Comparison of ENCODE assay signal across 20 cellular contexts in the genomic region with DNA sequence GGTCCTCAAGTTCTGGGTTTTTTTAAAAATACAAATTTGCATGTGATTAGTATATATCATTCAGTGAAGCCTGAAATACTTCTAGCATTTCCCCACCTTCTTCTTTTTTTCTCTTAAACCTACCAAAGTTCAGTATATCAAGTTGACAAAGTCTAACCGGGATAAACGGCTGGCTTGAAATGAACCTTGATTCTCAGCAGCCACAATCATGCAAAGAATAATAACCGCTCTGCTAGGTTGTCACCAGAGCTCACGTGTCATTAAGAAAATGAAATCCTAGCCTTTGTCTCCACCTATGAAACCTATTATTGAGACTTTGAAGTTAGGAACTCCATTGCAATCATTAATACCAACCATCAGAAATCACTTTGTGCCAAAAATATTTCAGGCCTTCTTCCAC.
A peak's percentile ranks its signal among the peaks of the same experiment; 100 is the strongest.
DNase-seq lines count a peak whose midpoint lies in the region; ATAC-seq, FAIRE-seq and TF ChIP-seq lines count a peak whose summit lies in the region.
"Had no signal": no experiment of that assay in that cellular context is flagged by ENCODE, and none has a peak within 500 bp of the region (broad histone marks: within the 10 kb centered on the region; RNA-seq: fewer than 3 reads in every experiment).

No MANE protein-coding gene starts in this region.

- no peak for TF ChIP-seq RAD21 in GM12878 (IDR thresholded peaks at IDR 0.05; ENCODE audit: insufficient read depth, low read depth, low read length)

- SMC1A ChIA-PET in GM12878 (lab: Charles Lee; ENCODE audit: uncharacterized antibody, unreplicated experiment): interaction anchor here (1.4 kb wide), 2 partner anchors 11 to 33 kb away, joined by 3 to 4 read pairs; no protein-coding TSS in a partner anchor

- RAD21 ChIA-PET in GM12878 (lab: Charles Lee; ENCODE audit: unreplicated experiment): no interaction called here

- no peak for FAIRE-seq in GM12878 (lab: Jason Lieb, UNC)

- ATAC-seq in GM12878 (no peak), HG03175 (IDR thresholded peaks at IDR 0.05; ENCODE audit: unreplicated experiment) (no peak)
- ATAC-seq: HCT116 had no signal

- H3K27me3 ChIP-seq in GM12878 (replicated peaks in 1 of 2; ENCODE audit: control insufficient read depth in 2 of 2, insufficient read depth in 2 of 2, low read length in 1 of 2): no peaks in the 10 kb centered on the region
- no peaks in the 10 kb centered on the region for H3K27me3 ChIP-seq in osteoblast (ENCODE audit: insufficient read depth, low read length)
- H3K27me3 ChIP-seq: BLaER1 treated with 17β-estradiol and CSF1 and Interleukin-3, amounts not matched to agents 10 nM and 100 nM had no signal

- H2AFZ ChIP-seq in GM12878 (ENCODE audit: control insufficient read depth, low read depth, low read length) (peak overlapping the region; percentile 84), osteoblast (ENCODE audit: low read length) (no peak overlapping the region)

- no peaks in the 10 kb centered on the region for H3K36me3 ChIP-seq in GM12878 (ENCODE audit: control insufficient read depth in 2 of 2, insufficient read depth in 2 of 2, low read length in 1 of 2)
- H3K36me3 ChIP-seq in osteoblast (ENCODE audit: insufficient read depth, low read length): no peaks in the 10 kb centered on the region
- H3K36me3 ChIP-seq: BLaER1 treated with 17β-estradiol and CSF1 and Interleukin-3, amounts not matched to agents 10 nM and 100 nM had no signal

- H3K27me3 Mint-ChIP-seq in CD14-positive monocyte (ENCODE audit: low read depth in 3 of 3): peaks cover 0 to 2% (median 2%) of the 10 kb centered on the region in 3 donors
- H3K27me3 Mint-ChIP-seq: B cell; CD4-positive, CD25-positive, alpha-beta regulatory T cell; CD8-positive, alpha-beta memory T cell had no signal

- H4K20me1 ChIP-seq in GM12878 (ENCODE audit: control insufficient read depth, insufficient read depth): no peaks in the 10 kb centered on the region
- no peaks in the 10 kb centered on the region for H4K20me1 ChIP-seq in osteoblast (ENCODE audit: insufficient read depth, low read length)
- H4K20me1 ChIP-seq: BLaER1 treated with 17β-estradiol and CSF1 and Interleukin-3, amounts not matched to agents 10 nM and 100 nM had no signal

- no peaks in the 10 kb centered on the region; the same call in 2 of the 3 replicates for H3K9me3 ChIP-seq in GM12878 (replicated peaks; ENCODE audit: control insufficient read depth, insufficient read depth, low read length)
- H3K9me3 ChIP-seq in osteoblast (ENCODE audit: low read depth, low read length): no peaks in the 10 kb centered on the region

- no peak overlapping the region for H3K4me3 ChIP-seq in GM12878
- no peak overlapping the region for H3K4me3 ChIP-seq in osteoblast (ENCODE audit: insufficient read depth, low read length)
- H3K4me3 ChIP-seq: BLaER1 treated with 17β-estradiol and CSF1 and Interleukin-3, amounts not matched to agents 10 nM and 100 nM had no signal

- H3K27ac Mint-ChIP-seq in CD14-positive monocyte: peak overlapping the region in 4 of 7 donors; percentile 5 to 63 (median 48)
- H3K27ac Mint-ChIP-seq: B cell, HFFc6 had no signal

- intact Hi-C loops in CD14-positive monocyte (cut with micrococcal nuclease): no loop called here
- intact Hi-C loops in GM12878 (cut with micrococcal nuclease; ENCODE audit: unreplicated experiment): no loop called here

- H3K4me1 ChIP-seq in GM12878 (ENCODE audit: control insufficient read depth, insufficient read depth, low read length) (no peaks in the 10 kb centered on the region), osteoblast (ENCODE audit: insufficient read depth, low read length) (no peaks in the 10 kb centered on the region)
- H3K4me1 ChIP-seq: BLaER1 treated with 17β-estradiol and CSF1 and Interleukin-3, amounts not matched to agents 10 nM and 100 nM had no signal

- H3K27ac ChIP-seq in GM12878 (ENCODE audit: control insufficient read depth, insufficient read depth) (no peak overlapping the region), osteoblast (ENCODE audit: low read depth, low read length) (no peak overlapping the region)
- H3K27ac ChIP-seq: BLaER1 treated with 17β-estradiol and CSF1 and Interleukin-3, amounts not matched to agents 10 nM and 100 nM had no signal

- no peak for TF ChIP-seq POLR2A in GM12878 (IDR thresholded peaks at IDR 0.05; ENCODE audit: low read depth, low read length)

- in situ Hi-C loops in GM12878 (cut with MboI): no loop called here

- TF ChIP-seq EP300 in GM12878 (IDR thresholded peaks at IDR 0.05; ENCODE audit: borderline replicate concordance in 1 of 2, control insufficient read depth in 1 of 2, low read depth in 2 of 2, low read length in 2 of 2): no peak

- H3K79me2 ChIP-seq in GM12878 (ENCODE audit: control insufficient read depth, insufficient read depth, low read length) (no peaks in the 10 kb centered on the region), osteoblast (ENCODE audit: insufficient read depth, low read length) (no peaks in the 10 kb centered on the region)

- CTCF ChIA-PET in GM12878 (lab: Yijun Ruan, JAX): no interaction called here

- 82% methylated on average over 4 of the region's 4 CpGs for WGBS in GM12878 (ENCODE audit: insufficient coverage, insufficient replicate concordance, low lambda C conversion rate, missing lambda C conversion rate)

- H3K36me3 Mint-ChIP-seq in CD14-positive monocyte: no peaks in the 10 kb centered on the region
- H3K36me3 Mint-ChIP-seq: CD4-positive, CD25-positive, alpha-beta regulatory T cell; CD8-positive, alpha-beta memory T cell had no signal

- no peak overlapping the region for H3K4me2 ChIP-seq in GM12878 (ENCODE audit: control insufficient read depth, insufficient read depth)
- no peak overlapping the region for H3K4me2 ChIP-seq in osteoblast (ENCODE audit: insufficient read depth, low read length)
- H3K4me2 ChIP-seq: BLaER1 treated with 17β-estradiol and CSF1 and Interleukin-3, amounts not matched to agents 10 nM and 100 nM had no signal

- POLR2A ChIA-PET in GM12878 (lab: Charles Lee): no interaction called here

- BruUV-seq in GM12878 (replicated peaks; lab: Mats Ljungman, UMichigan): no TSS peak

- TF ChIP-seq CTCF in CD14-positive monocyte (IDR thresholded peaks at IDR 0.05) (no peak), GM12878 (IDR thresholded peaks at IDR 0.05 in 2 of 3, conservative IDR thresholded peaks at IDR 0.05 in 1 of 3; ENCODE audit: control insufficient read depth in 2 of 3, extremely low read depth in 1 of 3, insufficient read depth in 1 of 3, low read depth in 3 of 3, low read length in 3 of 3) (no peak), osteoblast (IDR thresholded peaks at IDR 0.05; ENCODE audit: extremely low read depth, low read depth, low read length) (no peak), GM10266 (IDR thresholded peaks at IDR 0.05; ENCODE audit: control insufficient read depth, insufficient read depth, low read depth, missing control alignments) (no peak)

- DNase-seq in CD14-positive monocyte (ENCODE audit: low spot score): no peak
- DNase-seq in GM12878 (ENCODE audit: low read depth, low spot score): no peak
- peak; percentile 47 for DNase-seq in left kidney (ENCODE audit: low read depth, low spot score)
- peak; percentile 15 for DNase-seq in osteoblast (ENCODE audit: insufficient read length, low spot score, missing footprints)
- DNase-seq in GM10266 (ENCODE audit: extremely low spot score): no peak
- no peak for DNase-seq in NCI-H2171 treated with DMSO at 0.1 percent for 48 hours (lab: John Stamatoyannopoulos, UW)
- DNase-seq: CD4-positive, CD25-positive, alpha-beta regulatory T cell; CD8-positive, alpha-beta memory T cell; COR-L47; DMS 273 treated with DMSO at 0.1 percent for 48 hours; DMS53; DND-41; EL; GOT3; H7; HFFc6 had no signal

- H3K4me1 Mint-ChIP-seq in CD14-positive monocyte: peaks cover 37% of the 10 kb centered on the region
- H3K4me1 Mint-ChIP-seq: B cell; CD4-positive, CD25-positive, alpha-beta regulatory T cell; CD8-positive, alpha-beta memory T cell had no signal

- no peak overlapping the region for H3K9ac ChIP-seq in GM12878 (ENCODE audit: control insufficient read depth, insufficient read depth, low read length)
- H3K9ac ChIP-seq: BLaER1 treated with 17β-estradiol and CSF1 and Interleukin-3, amounts not matched to agents 10 nM and 100 nM had no signal

- no peak overlapping the region for H3K4me3 Mint-ChIP-seq in CD14-positive monocyte
- H3K4me3 Mint-ChIP-seq: B cell; CD4-positive, CD25-positive, alpha-beta regulatory T cell; CD8-positive, alpha-beta memory T cell; HFFc6 had no signal

- H3K9me3 Mint-ChIP-seq in CD14-positive monocyte: peaks cover 0 to 8% (median 0%) of the 10 kb centered on the region in 7 donors
- H3K9me3 Mint-ChIP-seq: CD8-positive, alpha-beta memory T cell had no signal

TF ChIP-seq in GM12878, 131 proteins besides CTCF, POLR2A, EP300 and RAD21 (continues in another document):
- TF ChIP-seq RBBP5 (conservative IDR thresholded peaks at IDR 0.05): no peak
- TF ChIP-seq, protein P1, sequence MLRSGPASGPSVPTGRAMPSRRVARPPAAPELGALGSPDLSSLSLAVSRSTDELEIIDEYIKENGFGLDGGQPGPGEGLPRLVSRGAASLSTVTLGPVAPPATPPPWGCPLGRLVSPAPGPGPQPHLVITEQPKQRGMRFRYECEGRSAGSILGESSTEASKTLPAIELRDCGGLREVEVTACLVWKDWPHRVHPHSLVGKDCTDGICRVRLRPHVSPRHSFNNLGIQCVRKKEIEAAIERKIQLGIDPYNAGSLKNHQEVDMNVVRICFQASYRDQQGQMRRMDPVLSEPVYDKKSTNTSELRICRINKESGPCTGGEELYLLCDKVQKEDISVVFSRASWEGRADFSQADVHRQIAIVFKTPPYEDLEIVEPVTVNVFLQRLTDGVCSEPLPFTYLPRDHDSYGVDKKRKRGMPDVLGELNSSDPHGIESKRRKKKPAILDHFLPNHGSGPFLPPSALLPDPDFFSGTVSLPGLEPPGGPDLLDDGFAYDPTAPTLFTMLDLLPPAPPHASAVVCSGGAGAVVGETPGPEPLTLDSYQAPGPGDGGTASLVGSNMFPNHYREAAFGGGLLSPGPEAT (IDR thresholded peaks at IDR 0.05; ENCODE audit: low read depth): no peak

Comparison
In these comparisons a context has a peak if more than half of its experiments do, and no peak if none do; other contexts are left out.
1. DNase-seq: peak in left kidney (single experiment) and osteoblast (single experiment); none in CD14-positive monocyte (single experiment), GM12878 (single experiment), GM10266 (single experiment) and NCI-H2171 treated with DMSO at 0.1 percent for 48 hours (single experiment).